Comparison of ENCODE assay signal across 2 cellular contexts in genomic region chr9:32502459-32502858, GRCh38.
TF ChIP-seq lines count a peak whose summit lies in the region.

No MANE protein-coding gene starts in this region.

TF ChIP-seq in SK-N-SH, 30 proteins besides CTCF, POLR2A, EP300 and RAD21 (continued from another document):
- TF ChIP-seq TCF12 (IDR thresholded peaks at IDR 0.05), result 0 out of 2 replicates have a peak, but pooled peaks have one; percentile 8
TF ChIP-seq in SK-N-SH: peak in this region for 1.

TF ChIP-seq in SK-N-SH treated with all-trans-retinoic acid at 6 μM for 48 hours, 23 proteins besides CTCF, POLR2A, EP300 and RAD21:
- no peak for TF ChIP-seq TSHZ2 (CRISPR knock-in tag; IDR thresholded peaks at IDR 0.05)
- no peak for TF ChIP-seq TCF4 (CRISPR knock-in tag; IDR thresholded peaks at IDR 0.05; ENCODE audit: borderline replicate concordance)
- TF ChIP-seq POU6F1 (CRISPR knock-in tag; IDR thresholded peaks at IDR 0.05; ENCODE audit: borderline replicate concordance, low read depth), result no peak
- no peak for TF ChIP-seq PATZ1 (CRISPR knock-in tag; IDR thresholded peaks at IDR 0.05; ENCODE audit: borderline replicate concordance)
- TF ChIP-seq TOX (CRISPR knock-in tag; IDR thresholded peaks at IDR 0.05; ENCODE audit: borderline replicate concordance), result no peak
- TF ChIP-seq OSR1 (CRISPR knock-in tag; IDR thresholded peaks at IDR 0.05), result no peak
- no peak for TF ChIP-seq ZFP3 (CRISPR knock-in tag; IDR thresholded peaks at IDR 0.05)
- no peak for TF ChIP-seq ZNF70 (CRISPR knock-in tag; IDR thresholded peaks at IDR 0.05)
- no peak for TF ChIP-seq PPARA (CRISPR knock-in tag; IDR thresholded peaks at IDR 0.05; ENCODE audit: borderline replicate concordance)
- TF ChIP-seq ESRRG (CRISPR knock-in tag; IDR thresholded peaks at IDR 0.05), result no peak
- TF ChIP-seq GLIS3 (CRISPR knock-in tag; IDR thresholded peaks at IDR 0.05), result no peak
- TF ChIP-seq CSDC2 (CRISPR knock-in tag; IDR thresholded peaks at IDR 0.05), result no peak
- no peak for TF ChIP-seq ZFP30 (CRISPR knock-in tag; IDR thresholded peaks at IDR 0.05)
- no peak for TF ChIP-seq ZNF8 (CRISPR knock-in tag; IDR thresholded peaks at IDR 0.05)
- TF ChIP-seq CREB5 (CRISPR knock-in tag; IDR thresholded peaks at IDR 0.05; ENCODE audit: low read depth), result no peak
TF ChIP-seq in SK-N-SH treated with all-trans-retinoic acid at 6 μM for 48 hours: peak in this region for 0.
